8 cellular contexts compared by ENCODE assay signal in genomic region chr1:151790071-151790939, GRCh38. TPM values are rescaled to one million over a fixed set of nuclear protein-coding genes. Genes with fewer than 3 reads are reported as not detected.
DNase-seq lines count a peak whose midpoint lies in the region; ATAC-seq and TF ChIP-seq lines count a peak whose summit lies in the region.

TSS of gene TDRKH (minus strand) at chr1:151790500. CDS start at chr1:151783022, 7,478 bp downstream.

- no peaks in the 10 kb centered on the region for H3K27me3 Mint-ChIP-seq in activated T-cell treated with anti-CD3 and anti-CD28 coated beads, Interleukin-2, amount 50 U/mL, for 24 hours

- H3K27me3 ChIP-seq in PC-9 (ENCODE audit: insufficient read depth, low read depth) (no peaks in the 10 kb centered on the region), muscle layer of colon (ENCODE audit: control insufficient read depth in 1 of 2, insufficient read depth in 2 of 2, low read length in 2 of 2) (no peaks in the 10 kb centered on the region)

- BruUV-seq in PC-9 (replicated peaks; lab: Mats Ljungman, UMichigan), result no TSS peak

- H3K9me3 ChIP-seq in PC-9 (ENCODE audit: insufficient read depth, low read depth) (no peaks in the 10 kb centered on the region), muscle layer of colon (ENCODE audit: low read length) (no peaks in the 10 kb centered on the region)

- H3K9ac ChIP-seq in muscle layer of colon (ENCODE audit: low read length), result peak within 1 kb of the TSS; percentile 83

- H4K20me1 ChIP-seq in PC-9 (ENCODE audit: insufficient read depth), result no peaks in the 10 kb centered on the region

- H3K4me3 Mint-ChIP-seq in activated T-cell treated with anti-CD3 and anti-CD28 coated beads, Interleukin-2, amount 50 U/mL, for 24 hours, result peak within 1 kb of the TSS; percentile 86

- intact Hi-C loops in PC-9 (cut with micrococcal nuclease; ENCODE audit: unreplicated experiment), result no loop called here

- ATAC-seq in GM21619 (IDR thresholded peaks at IDR 0.05; ENCODE audit: unreplicated experiment) (peak; percentile 97), esophagus mucosa (peak; percentile 100)

- peak; percentile 41; the same call in 1 of the 2 replicates for TF ChIP-seq CTCF in PC-9 (conservative IDR thresholded peaks at IDR 0.05)

- H3K27ac ChIP-seq in PC-9 (0 out of 2 replicates have a peak within 1 kb of the TSS, but pooled peaks have one; percentile 13), muscle layer of colon (ENCODE audit: low read depth, low read length) (peak within 1 kb of the TSS; percentile 82)

- peak within 1 kb of the TSS; percentile 92 for H3K4me2 ChIP-seq in PC-9

- peak within 1 kb of the TSS; percentile 100 for H2AFZ ChIP-seq in PC-9

- 0 out of 2 replicates have a peak, but pooled peaks cover 10% of the 10 kb centered on the region for H3K79me2 ChIP-seq in PC-9 (ENCODE audit: low read depth)

- H3K9me3 Mint-ChIP-seq in activated T-cell treated with anti-CD3 and anti-CD28 coated beads, Interleukin-2, amount 50 U/mL, for 24 hours, result no peaks in the 10 kb centered on the region

- H3K9me2 ChIP-seq in PC-9 (ENCODE audit: insufficient read depth), result no peaks in the 10 kb centered on the region

- DNase-seq in DMS53 (lab: John Stamatoyannopoulos, UW) (peak; percentile 99), PC-9 (peak; percentile 98)
- peak; percentile 99 for DNase-seq in Jurkat, Clone E6-1 (ENCODE audit: low read depth, low spot score)
- DNase-seq in activated T-cell treated with anti-CD3 and anti-CD28 coated beads, Interleukin-2, amount 50 U/mL, for 24 hours, result peak; percentile 97
- peak; percentile 95 for DNase-seq in stimulated activated CD8-positive, alpha-beta memory T cell treated with anti-CD3 and anti-CD28 coated beads, Interleukin-7, amount 100 ng/mL, for 24 hours (ENCODE audit: low read depth)

- H3K27ac Mint-ChIP-seq in activated T-cell treated with anti-CD3 and anti-CD28 coated beads, Interleukin-2, amount 50 U/mL, for 24 hours, result peak within 1 kb of the TSS; percentile 86

- peaks cover 7% of the 10 kb centered on the region for H3K36me3 Mint-ChIP-seq in activated T-cell treated with anti-CD3 and anti-CD28 coated beads, Interleukin-2, amount 50 U/mL, for 24 hours (ENCODE audit: low read depth)

- CTCF ChIA-PET in PC-9 (lab: Charles Lee), result no interaction called here

- H3K4me3 ChIP-seq in Jurkat, Clone E6-1 (ENCODE audit: low read length), result peak within 1 kb of the TSS; percentile 75
- H3K4me3 ChIP-seq in PC-9 (peak within 1 kb of the TSS; percentile 78), muscle layer of colon (ENCODE audit: low read depth in 1 of 2, low read length in 2 of 2) (peak within 1 kb of the TSS; percentile 88 to 94)

- peaks cover 4% of the 10 kb centered on the region; the same call in 1 of the 2 replicates for H3F3A ChIP-seq in PC-9 (ENCODE audit: insufficient read depth, low read depth)

- H3K4me1 Mint-ChIP-seq in activated T-cell treated with anti-CD3 and anti-CD28 coated beads, Interleukin-2, amount 50 U/mL, for 24 hours (ENCODE audit: low read depth), result peaks cover 34% of the 10 kb centered on the region

- POLR2A ChIA-PET in PC-9 (lab: Charles Lee; ENCODE audit: unreplicated experiment), result interaction anchor here (0.5 to 1.0 kb wide), 4 partner anchors 27 to 1818 kb away, joined by 4 to 9 read pairs (median 8); partner anchors contain the start of gene MRPL9

- H3K4me1 ChIP-seq in PC-9 (replicated peaks; ENCODE audit: insufficient read depth), result peaks cover 17% of the 10 kb centered on the region
- peaks cover 7% of the 10 kb centered on the region for H3K4me1 ChIP-seq in muscle layer of colon (ENCODE audit: insufficient read depth, low read length)

- H3K36me3 ChIP-seq in PC-9 (ENCODE audit: low read depth) (no peaks in the 10 kb centered on the region), muscle layer of colon (ENCODE audit: insufficient read depth, low read length) (no peaks in the 10 kb centered on the region)

RNA-seq across cellular contexts. Expression of gene TDRKH, which starts in this region (rescaled TPM):
- 21.4 TPM for polyA plus RNA-seq in Jurkat, Clone E6-1 (2012; ENCODE audit: insufficient read depth, insufficient read length)
- total RNA-seq in PC-9 (2021) (13.4 and 17.3 TPM in 2 replicates), esophagus mucosa (2.2 TPM)

Comparison
In these comparisons a context has a peak if more than half of its experiments do, and no peak if none do; other contexts are left out.
1. Peak in every context shown above with its lines: DNase-seq, ATAC-seq, H3K4me3 ChIP-seq and H3K27ac ChIP-seq.